In genomic region chr1:46599044-46599970, GRCh38 we compare ENCODE assay signal across 27 cellular contexts. TPM values are rescaled to one million over a fixed set of nuclear protein-coding genes. Genes with fewer than 3 reads are reported as not detected.
A peak's percentile ranks its signal among the peaks of the same experiment; 100 is the strongest.
DNase-seq lines count a peak whose midpoint lies in the region; ATAC-seq and TF ChIP-seq lines count a peak whose summit lies in the region.
"Had no signal": no experiment of that assay in that cellular context is flagged by ENCODE, and none has a peak within 500 bp of the region (broad histone marks: within the 10 kb centered on the region; RNA-seq: fewer than 3 reads in every experiment).

No MANE protein-coding gene starts in this region.

- POLR2A ChIA-PET in naive thymus-derived CD4-positive, alpha-beta T cell (lab: Charles Lee): interaction anchor here (0.6 to 1.7 kb wide), 2 partner anchors 9 to 63 kb away, joined by 4 to 5 read pairs; no protein-coding TSS in a partner anchor

- H3K9me3 ChIP-seq in T-helper 17 cell (ENCODE audit: control insufficient read depth, low read length, poor library complexity, severe bottlenecking) (no peaks in the 10 kb centered on the region), thymus (ENCODE audit: control insufficient read depth) (no peaks in the 10 kb centered on the region), heart right ventricle (no peaks in the 10 kb centered on the region)
- no peaks in the 10 kb centered on the region for H3K9me3 ChIP-seq in naive thymus-derived CD4-positive, alpha-beta T cell (ENCODE audit: control insufficient read depth in 2 of 3, low read length in 3 of 3)
- H3K9me3 ChIP-seq: vagina had no signal

- H3K4me1 ChIP-seq in naive thymus-derived CD4-positive, alpha-beta T cell (ENCODE audit: control insufficient read depth in 2 of 2, insufficient read depth in 2 of 2, low read length in 2 of 2): peaks cover 23 to 37% of the 10 kb centered on the region in 2 donors
- H3K4me1 ChIP-seq in thymus (ENCODE audit: control insufficient read depth, insufficient read depth, low read length) (peaks cover 57% of the 10 kb centered on the region), heart right ventricle (peaks cover 0 to 93% (median 53%) of the 10 kb centered on the region in 9 donors)

- TF ChIP-seq CTCF in heart right ventricle (IDR thresholded peaks at IDR 0.05): no peak

- no peaks in the 10 kb centered on the region for H3K27me3 Mint-ChIP-seq in activated T-cell treated with anti-CD3 and anti-CD28 coated beads, Interleukin-2, amount 50 U/mL, for 24 hours
- H3K27me3 Mint-ChIP-seq in T-helper 17 cell: no peaks in the 10 kb centered on the region
- H3K27me3 Mint-ChIP-seq in naive thymus-derived CD4-positive, alpha-beta T cell: no peaks in the 10 kb centered on the region
- H3K27me3 Mint-ChIP-seq: activated CD4-positive, alpha-beta T cell treated with anti-CD3 and anti-CD28 coated beads for 36 hours had no signal

- CTCF ChIA-PET in naive thymus-derived CD4-positive, alpha-beta T cell (lab: Charles Lee): interaction anchor here (1.4 kb wide), 1 partner anchor 9 kb away, joined by 3 read pairs; no protein-coding TSS in a partner anchor

- H3K4me3 ChIP-seq in naive thymus-derived CD4-positive, alpha-beta T cell (ENCODE audit: low read length): no peak overlapping the region
- H3K4me3 ChIP-seq in thymus (ENCODE audit: low read length) (peak overlapping the region; percentile 32), H7 (ENCODE audit: insufficient read depth, low read depth, low read length) (no peak overlapping the region), heart right ventricle (no peak overlapping the region)
- H3K4me3 ChIP-seq: vagina had no signal

- H3K27ac Mint-ChIP-seq in activated T-cell treated with anti-CD3 and anti-CD28 coated beads, Interleukin-2, amount 50 U/mL, for 24 hours: peak overlapping the region; percentile 42
- H3K27ac Mint-ChIP-seq in T-helper 17 cell: peak overlapping the region; percentile 91
- peak overlapping the region in 7 of 9 donors; percentile 6 to 76 (median 41) for H3K27ac Mint-ChIP-seq in naive thymus-derived CD4-positive, alpha-beta T cell
- H3K27ac Mint-ChIP-seq: activated CD4-positive, alpha-beta T cell treated with anti-CD3 and anti-CD28 coated beads for 36 hours; endodermal cell; HFFc6 had no signal

- peaks cover 13% of the 10 kb centered on the region for H3K36me3 Mint-ChIP-seq in activated T-cell treated with anti-CD3 and anti-CD28 coated beads, Interleukin-2, amount 50 U/mL, for 24 hours (ENCODE audit: low read depth)
- H3K36me3 Mint-ChIP-seq in T-helper 17 cell (ENCODE audit: low read depth): peaks cover 4% of the 10 kb centered on the region
- peaks cover 0 to 45% (median 3%) of the 10 kb centered on the region in 5 donors for H3K36me3 Mint-ChIP-seq in naive thymus-derived CD4-positive, alpha-beta T cell

- no peak overlapping the region for H3K4me3 Mint-ChIP-seq in activated T-cell treated with anti-CD3 and anti-CD28 coated beads, Interleukin-2, amount 50 U/mL, for 24 hours
- peak overlapping the region; percentile 69 for H3K4me3 Mint-ChIP-seq in T-helper 17 cell
- H3K4me3 Mint-ChIP-seq in naive thymus-derived CD4-positive, alpha-beta T cell: peak overlapping the region in 4 of 10 donors; percentile 7 to 28 (median 17)
- H3K4me3 Mint-ChIP-seq: activated CD4-positive, alpha-beta T cell treated with anti-CD3 and anti-CD28 coated beads for 36 hours; endodermal cell; HFFc6 had no signal

- ATAC-seq in T-helper 17 cell: no peak
- ATAC-seq in naive thymus-derived CD4-positive, alpha-beta T cell: no peak
- ATAC-seq in heart right ventricle: no peak
- ATAC-seq: activated CD4-positive, alpha-beta T cell treated with anti-CD3 and anti-CD28 coated beads for 36 hours; left lobe of liver had no signal

- H3K27ac ChIP-seq in naive thymus-derived CD4-positive, alpha-beta T cell (ENCODE audit: low read depth, low read length): no peak overlapping the region
- H3K27ac ChIP-seq in thymus (ENCODE audit: low read depth): peak overlapping the region; percentile 90
- peak overlapping the region in 2 of 10 donors; percentile 16 to 29 for H3K27ac ChIP-seq in heart right ventricle
- H3K27ac ChIP-seq: vagina had no signal

- intact Hi-C loops in naive thymus-derived CD4-positive, alpha-beta T cell (cut with micrococcal nuclease): loop anchor here in 1 of 2 donors (2.0 kb wide), 1 partner anchor 17 kb away; no protein-coding TSS in a partner anchor
- intact Hi-C loops in heart right ventricle (cut with DNase I): no loop called here

- peaks cover 62% of the 10 kb centered on the region for H3K4me1 Mint-ChIP-seq in activated T-cell treated with anti-CD3 and anti-CD28 coated beads, Interleukin-2, amount 50 U/mL, for 24 hours (ENCODE audit: low read depth)
- peaks cover 76% of the 10 kb centered on the region for H3K4me1 Mint-ChIP-seq in T-helper 17 cell
- H3K4me1 Mint-ChIP-seq in naive thymus-derived CD4-positive, alpha-beta T cell: peaks cover 52 to 90% (median 73%) of the 10 kb centered on the region in 7 donors

- WGBS in thymus: 54% methylated on average over 9 of the region's 9 CpGs
- 82 to 84% methylated on average over 9 of the region's 9 CpGs for WGBS in heart right ventricle, 2 donors

- no peaks in the 10 kb centered on the region for H3K9me3 Mint-ChIP-seq in activated T-cell treated with anti-CD3 and anti-CD28 coated beads, Interleukin-2, amount 50 U/mL, for 24 hours
- no peaks in the 10 kb centered on the region for H3K9me3 Mint-ChIP-seq in naive thymus-derived CD4-positive, alpha-beta T cell
- H3K9me3 Mint-ChIP-seq: endodermal cell, HFFc6, neural crest cell had no signal

- H3K36me3 ChIP-seq in naive thymus-derived CD4-positive, alpha-beta T cell (ENCODE audit: control insufficient read depth in 2 of 3, insufficient read depth in 3 of 3, low read length in 3 of 3): no peaks in the 10 kb centered on the region
- no peaks in the 10 kb centered on the region for H3K36me3 ChIP-seq in thymus (ENCODE audit: control insufficient read depth, insufficient read depth)
- no peaks in the 10 kb centered on the region for H3K36me3 ChIP-seq in H7 (replicated peaks; ENCODE audit: control insufficient read depth, insufficient read depth, low read length)
- peaks cover 0 to 15% (median 0%) of the 10 kb centered on the region in 9 donors for H3K36me3 ChIP-seq in heart right ventricle
- H3K36me3 ChIP-seq: vagina had no signal

- no peak for DNase-seq in activated T-cell treated with anti-CD3 and anti-CD28 coated beads, Interleukin-2, amount 50 U/mL, for 24 hours
- DNase-seq in activated T-cell treated with anti-CD3 and anti-CD28 coated beads for 4 hours (no peak), T-helper 17 cell (no peak), H7 (no peak), heart right ventricle (no peak)
- DNase-seq in naive thymus-derived CD4-positive, alpha-beta T cell: no peak
- no peak for DNase-seq in stimulated activated CD4-positive, alpha-beta T cell treated with anti-CD3 and anti-CD28 coated beads, Interleukin-4, amount 100 ng/mL, for 4 hours
- DNase-seq: activated CD4-positive, alpha-beta T cell treated with anti-CD3 and anti-CD28 coated beads for 36 hours; activated CD8-positive, alpha-beta memory T cell treated with anti-CD3 and anti-CD28 coated beads, Interleukin-2, amount 50 U/mL, for 4 hours; DMS 273 treated with DMSO at 0.1 percent for 48 hours; endodermal cell; GDM1; glutamatergic neuron; HFFc6; NCI-H1436; NCI-H526 treated with DMSO at 0.1 percent for 48 hours; stimulated activated CD4-positive, alpha-beta T cell treated with anti-CD3 and anti-CD28 coated beads, Interleukin-4, amount 100 ng/mL, for 24 hours; substantia nigra had no signal

- no peaks in the 10 kb centered on the region for H3K27me3 ChIP-seq in naive thymus-derived CD4-positive, alpha-beta T cell (ENCODE audit: control insufficient read depth in 2 of 2, insufficient read depth in 2 of 2, low read length in 2 of 2)
- no peaks in the 10 kb centered on the region for H3K27me3 ChIP-seq in thymus (ENCODE audit: control insufficient read depth, insufficient read depth)
- H3K27me3 ChIP-seq in H7 (ENCODE audit: control insufficient read depth, insufficient read depth, low read length): no peaks in the 10 kb centered on the region
- no peaks in the 10 kb centered on the region for H3K27me3 ChIP-seq in heart right ventricle
- H3K27me3 ChIP-seq: vagina had no signal

RNA-seq across cellular contexts. Expression of gene MKNK1, which starts 4.8 kb away (rescaled TPM):
- total RNA-seq in T-helper 17 cell (10 to 100 TPM; 48.5 to 73.2 TPM), heart right ventricle (10 to 100 TPM; 32.2 to 50.6 (median 36.8) TPM)
- total RNA-seq in naive thymus-derived CD4-positive, alpha-beta T cell: 10 to 100 TPM; 35.8 to 80.1 (median 54.1) TPM
- 10 to 100 TPM; 21.9 to 23.3 TPM for polyA plus RNA-seq in naive thymus-derived CD4-positive, alpha-beta T cell
- polyA plus RNA-seq in thymus (62.2 TPM), heart right ventricle (10 to 100 TPM; 22.4 to 43.1 TPM)
- 31.3 and 34.7 TPM in 2 replicates for total RNA-seq in H7 (2014; rRNA removed; shearing (Covaris generic))

RNA-seq across cellular contexts. Expression of gene MOB3C, which starts 17.3 kb away (rescaled TPM):
- total RNA-seq in T-helper 17 cell (10 to 100 TPM; 13.3 to 20.4 TPM), heart right ventricle (10 to 100 TPM in 6 of 10 donors, 1 to 10 TPM in 4; 8.6 to 16.9 (median 12.2) TPM)
- 10 to 100 TPM; 12.1 to 25.8 (median 25.2) TPM for total RNA-seq in naive thymus-derived CD4-positive, alpha-beta T cell
- 10 to 100 TPM in 1 of 2 donors, 1 to 10 TPM in 1; 9.3 to 21.7 TPM for polyA plus RNA-seq in naive thymus-derived CD4-positive, alpha-beta T cell
- polyA plus RNA-seq in thymus (16.2 TPM), heart right ventricle (1 to 10 TPM; 7.9 to 9.6 TPM)
- 1.3 and 3.4 TPM in 2 replicates for total RNA-seq in H7 (2014; rRNA removed; shearing (Covaris generic))

RNA-seq across cellular contexts. Expression of gene KNCN, which starts 47.9 kb away (rescaled TPM):
- total RNA-seq in T-helper 17 cell: not detected
- total RNA-seq in naive thymus-derived CD4-positive, alpha-beta T cell: not detected
- not detected for polyA plus RNA-seq in naive thymus-derived CD4-positive, alpha-beta T cell
- 0.05 TPM for polyA plus RNA-seq in thymus
- total RNA-seq in H7 (2014; rRNA removed; shearing (Covaris generic)): not detected in 2 replicates
- not detected for total RNA-seq in heart right ventricle
- polyA plus RNA-seq in heart right ventricle: not detected
- total RNA-seq: A673; activated CD4-positive, alpha-beta T cell treated with anti-CD3 and anti-CD28 coated beads for 36 hours; astrocyte; cerebellum; endodermal cell; HFFc6; left lobe of liver; neural crest cell; pulmonary artery endothelial cell; vagina had no signal
- polyA plus RNA-seq: BJ had no signal

Comparison
In these comparisons a context has a peak if more than half of its experiments do, and no peak if none do; other contexts are left out.
1. H3K27ac Mint-ChIP-seq: peak in every context shown above with its lines; median percentile 91 in T-helper 17 cell; 42 in activated T-cell treated with anti-CD3 and anti-CD28 coated beads, Interleukin-2, amount 50 U/mL, for 24 hours; 41 in naive thymus-derived CD4-positive, alpha-beta T cell.